9 cellular contexts compared by ENCODE assay signal in the genomic region with DNA sequence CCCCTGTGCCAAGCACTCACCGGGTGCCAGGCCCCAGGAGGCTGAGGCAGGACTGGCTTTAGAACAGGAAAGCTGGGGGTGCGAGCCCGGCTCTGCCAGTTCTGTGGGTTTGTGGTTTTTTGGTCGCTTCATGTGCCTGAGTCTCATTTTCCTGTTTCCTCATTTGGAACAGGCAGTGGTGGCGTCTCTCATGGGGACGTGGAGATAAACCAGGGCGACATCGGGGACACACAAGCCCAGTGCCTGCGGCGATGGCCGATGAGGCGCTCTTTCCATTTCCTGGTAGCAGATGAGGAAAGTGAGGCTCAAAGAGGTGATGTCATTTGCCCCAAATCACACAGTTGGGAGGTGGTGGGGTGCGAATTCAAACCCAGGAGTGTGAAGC. TPM values are rescaled to one million over a fixed set of nuclear protein-coding genes. Genes with fewer than 3 reads are reported as not detected.
DNase-seq lines count a peak whose midpoint lies in the region; ATAC-seq and TF ChIP-seq lines count a peak whose summit lies in the region.
"Had no signal": no experiment of that assay in that cellular context is flagged by ENCODE, and none has a peak within 500 bp of the region (broad histone marks: within the 10 kb centered on the region; RNA-seq: fewer than 3 reads in every experiment).

No MANE protein-coding gene starts in this region.

- H3K9me2 ChIP-seq in hepatocyte (replicated peaks; ENCODE audit: insufficient read depth): no peaks in the 10 kb centered on the region

- H3K36me3 ChIP-seq in lung (ENCODE audit: control insufficient read depth in 2 of 2, insufficient read depth in 2 of 2, low read length in 2 of 2): no peaks in the 10 kb centered on the region
- H3K36me3 ChIP-seq in suprapubic skin: no peaks in the 10 kb centered on the region
- no peaks in the 10 kb centered on the region for H3K36me3 ChIP-seq in hepatocyte (replicated peaks; ENCODE audit: insufficient read depth, low read depth)
- H3K36me3 ChIP-seq: colonic mucosa had no signal

- H3K4me3 ChIP-seq in lung: no peak overlapping the region
- H3K4me3 ChIP-seq in suprapubic skin: no peak overlapping the region
- H3K4me3 ChIP-seq in hepatocyte: no peak overlapping the region
- H3K4me3 ChIP-seq: colonic mucosa had no signal

- 29 to 51% methylated on average over 13 of the region's 13 CpGs for WGBS in lung, 2 donors
- WGBS in suprapubic skin: 76% methylated on average over 12 of the region's 13 CpGs
- 97% methylated on average over 12 of the region's 13 CpGs for WGBS in hepatocyte (ENCODE audit: low lambda C conversion rate, missing lambda C conversion rate)

- H3K79me2 ChIP-seq in hepatocyte: no peaks in the 10 kb centered on the region

- DNase-seq in activated CD4-positive, CD25-positive, alpha-beta regulatory T cell (lab: John Stamatoyannopoulos, UW): no peak
- DNase-seq in activated CD8-positive, alpha-beta memory T cell treated with anti-CD3 and anti-CD28 coated beads for 48 hours (ENCODE audit: low read depth in 2 of 3, low spot score in 2 of 3): peak; percentile 33 to 40 (median 33)
- DNase-seq in lung (ENCODE audit: low spot score): peak; percentile 58
- no peak for DNase-seq in suprapubic skin (ENCODE audit: low spot score in 2 of 2)
- no peak for DNase-seq in NCI-H146 treated with DMSO at 0.1 percent for 48 hours (lab: John Stamatoyannopoulos, UW; ENCODE audit: unreplicated experiment)
- DNase-seq in hepatocyte (ENCODE audit: low spot score): no peak
- DNase-seq: colonic mucosa had no signal

- TF ChIP-seq CTCF in lung (IDR thresholded peaks at IDR 0.05; ENCODE audit: control extremely low read depth, extremely low read depth) (no peak), suprapubic skin (IDR thresholded peaks at IDR 0.05) (no peak), hepatocyte (IDR thresholded peaks at IDR 0.05; ENCODE audit: poor library complexity) (no peak)

- peak; percentile 54 to 67 for ATAC-seq in activated CD4-positive, CD25-positive, alpha-beta regulatory T cell treated with anti-CD3 and anti-CD28 coated beads, Interleukin-2, amount 50 U/mL, for 24 hours
- ATAC-seq in lung (ENCODE audit: insufficient read depth, low FRiP score) (no peak), GM19328 (IDR thresholded peaks at IDR 0.05; ENCODE audit: unreplicated experiment) (no peak)

- no peak for TF ChIP-seq EP300 in suprapubic skin (IDR thresholded peaks at IDR 0.05)

- no peak overlapping the region for H2AFZ ChIP-seq in hepatocyte

- H3K4me2 ChIP-seq in hepatocyte: no peak overlapping the region

- H3K27me3 ChIP-seq in lung (ENCODE audit: control insufficient read depth, insufficient read depth) (no peaks in the 10 kb centered on the region), suprapubic skin (no peaks in the 10 kb centered on the region), hepatocyte (no peaks in the 10 kb centered on the region)
- H3K27me3 ChIP-seq: colonic mucosa had no signal

- H3K9me3 ChIP-seq in lung (ENCODE audit: control insufficient read depth in 2 of 2, insufficient read depth in 1 of 2, low read length in 1 of 2): no peaks in the 10 kb centered on the region
- H3K9me3 ChIP-seq in suprapubic skin: no peaks in the 10 kb centered on the region
- no peaks in the 10 kb centered on the region for H3K9me3 ChIP-seq in hepatocyte (ENCODE audit: low read depth)
- H3K9me3 ChIP-seq: colonic mucosa had no signal

- TF ChIP-seq POLR2A in suprapubic skin (IDR thresholded peaks at IDR 0.05): no peak

- H3K27ac ChIP-seq in lung (ENCODE audit: low read depth in 1 of 2, low read length in 1 of 2) (peak overlapping the region in 1 of 2 donors; percentile 23), suprapubic skin (peak overlapping the region; percentile 68), hepatocyte (no peak overlapping the region)
- H3K27ac ChIP-seq: colonic mucosa had no signal

- no peaks in the 10 kb centered on the region for H4K20me1 ChIP-seq in hepatocyte (ENCODE audit: insufficient read depth, poor library complexity, severe bottlenecking)

- peaks cover 0 to 24% of the 10 kb centered on the region in 2 donors for H3K4me1 ChIP-seq in lung (ENCODE audit: control insufficient read depth in 2 of 2, insufficient read depth in 2 of 2, low read length in 2 of 2)
- peaks cover 24% of the 10 kb centered on the region for H3K4me1 ChIP-seq in suprapubic skin
- H3K4me1 ChIP-seq in hepatocyte (ENCODE audit: insufficient read depth): peaks cover 25% of the 10 kb centered on the region

RNA-seq across cellular contexts. Expression of a gene that starts 20.8 kb away (rescaled TPM):
- total RNA-seq in lung (10 to 100 TPM; 55.8 to 73.4 TPM), suprapubic skin (10 to 100 TPM in 3 of 4 donors, 1 to 10 TPM in 1; 7.8 to 21.4 (median 15.3) TPM), hepatocyte (74.6 and 117 TPM in 2 replicates)
- polyA plus RNA-seq in lung (10 to 100 TPM; 17.6 to 42.2 TPM), hepatocyte (70.0 and 76.7 TPM in 2 replicates)

Comparison
In these comparisons a context has a peak if more than half of its experiments do, and no peak if none do; other contexts are left out.
1. ATAC-seq: peak in activated CD4-positive, CD25-positive, alpha-beta regulatory T cell treated with anti-CD3 and anti-CD28 coated beads, Interleukin-2, amount 50 U/mL, for 24 hours (2 of 2); none in lung (single experiment) and GM19328 (single experiment).
2. DNase-seq: peak in activated CD8-positive, alpha-beta memory T cell treated with anti-CD3 and anti-CD28 coated beads for 48 hours (3 of 3) and lung (single experiment); none in activated CD4-positive, CD25-positive, alpha-beta regulatory T cell (0 of 4), suprapubic skin (0 of 2), NCI-H146 treated with DMSO at 0.1 percent for 48 hours (single experiment) and hepatocyte (single experiment).